Comparison of ENCODE assay signal across 1 cellular context in the genomic region with DNA sequence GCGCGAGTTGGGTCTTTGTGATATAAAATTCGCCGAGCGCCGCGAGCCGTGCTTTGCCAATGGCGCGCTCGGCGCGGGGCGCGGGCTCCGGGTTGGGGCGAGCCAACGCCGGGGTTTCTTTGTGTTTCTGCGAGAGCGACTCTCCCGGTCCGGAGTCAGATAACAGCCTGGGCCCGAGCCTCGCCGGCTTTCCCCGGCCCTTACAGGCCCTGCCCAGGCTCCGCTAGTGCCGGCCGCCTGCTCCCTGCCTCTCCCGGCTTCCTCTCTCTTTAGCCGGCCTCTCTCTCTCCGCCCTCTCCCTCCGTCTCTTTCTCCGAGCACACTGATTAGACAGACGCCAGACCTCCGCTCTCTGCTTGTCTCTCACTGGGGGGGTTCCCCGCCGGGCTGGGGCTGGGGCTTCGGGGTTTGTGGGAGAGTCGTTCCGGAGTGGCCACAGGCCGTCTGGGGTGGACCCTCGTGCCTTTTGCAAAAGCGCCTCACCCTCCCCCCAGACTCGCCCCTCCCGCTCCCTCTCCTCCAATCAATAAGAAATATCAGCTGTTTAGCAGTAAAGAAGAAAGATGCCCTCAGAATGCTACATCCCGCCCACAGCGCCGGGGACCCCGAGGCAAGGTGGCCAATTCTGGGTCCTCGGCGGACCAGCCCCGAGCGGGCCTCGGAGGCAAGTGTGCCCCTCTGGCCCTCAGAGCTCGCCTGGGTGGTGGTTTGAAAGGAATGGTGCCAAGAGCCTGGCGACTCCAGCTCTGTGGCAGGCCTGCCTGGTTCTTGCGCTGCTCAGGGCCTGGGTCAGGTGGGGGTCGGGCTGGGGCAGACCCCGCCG.
A peak's percentile ranks its signal among the peaks of the same experiment; 100 is the strongest.
TF ChIP-seq lines count a peak whose summit lies in the region.

No MANE protein-coding gene starts in this region.

TF ChIP-seq in K562, 482 proteins besides CTCF, POLR2A, EP300 and RAD21 (continued from another document):
- TF ChIP-seq, protein P1, sequence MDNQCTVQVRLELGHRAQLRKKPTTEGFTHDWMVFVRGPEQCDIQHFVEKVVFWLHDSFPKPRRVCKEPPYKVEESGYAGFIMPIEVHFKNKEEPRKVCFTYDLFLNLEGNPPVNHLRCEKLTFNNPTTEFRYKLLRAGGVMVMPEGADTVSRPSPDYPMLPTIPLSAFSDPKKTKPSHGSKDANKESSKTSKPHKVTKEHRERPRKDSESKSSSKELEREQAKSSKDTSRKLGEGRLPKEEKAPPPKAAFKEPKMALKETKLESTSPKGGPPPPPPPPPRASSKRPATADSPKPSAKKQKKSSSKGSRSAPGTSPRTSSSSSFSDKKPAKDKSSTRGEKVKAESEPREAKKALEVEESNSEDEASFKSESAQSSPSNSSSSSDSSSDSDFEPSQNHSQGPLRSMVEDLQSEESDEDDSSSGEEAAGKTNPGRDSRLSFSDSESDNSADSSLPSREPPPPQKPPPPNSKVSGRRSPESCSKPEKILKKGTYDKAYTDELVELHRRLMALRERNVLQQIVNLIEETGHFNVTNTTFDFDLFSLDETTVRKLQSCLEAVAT (IDR thresholded peaks at IDR 0.05), result 0 out of 4 replicates have a peak, but pooled peaks of 1 of the 2 experiments have one; percentile 53
- TF ChIP-seq RBM22 (IDR thresholded peaks at IDR 0.05; ENCODE audit: low read depth, low read length, poor library complexity, severe bottlenecking), result peak; percentile 42
- TF ChIP-seq TRIM25 (IDR thresholded peaks at IDR 0.05; ENCODE audit: borderline replicate concordance), result no peak
- peak; percentile 60 for TF ChIP-seq PCBP1 (IDR thresholded peaks at IDR 0.05; ENCODE audit: low read depth, low read length, poor library complexity, severe bottlenecking)
- no peak for TF ChIP-seq ZNF561 (CRISPR knock-in tag; conservative IDR thresholded peaks at IDR 0.05)
- TF ChIP-seq RNF219 (CRISPR knock-in tag; IDR thresholded peaks at IDR 0.05), result no peak
- no peak for TF ChIP-seq BRCA1 (IDR thresholded peaks at IDR 0.05)
- TF ChIP-seq BRCA1 (CRISPR knock-in tag; IDR thresholded peaks at IDR 0.05), result no peak
- TF ChIP-seq BCOR (IDR thresholded peaks at IDR 0.05), result peak; percentile 18; the same call in 1 of the 2 replicates
- TF ChIP-seq, protein P2, sequence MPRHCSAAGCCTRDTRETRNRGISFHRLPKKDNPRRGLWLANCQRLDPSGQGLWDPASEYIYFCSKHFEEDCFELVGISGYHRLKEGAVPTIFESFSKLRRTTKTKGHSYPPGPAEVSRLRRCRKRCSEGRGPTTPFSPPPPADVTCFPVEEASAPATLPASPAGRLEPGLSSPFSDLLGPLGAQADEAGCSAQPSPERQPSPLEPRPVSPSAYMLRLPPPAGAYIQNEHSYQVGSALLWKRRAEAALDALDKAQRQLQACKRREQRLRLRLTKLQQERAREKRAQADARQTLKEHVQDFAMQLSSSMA (CRISPR knock-in tag; IDR thresholded peaks at IDR 0.05), result no peak
- TF ChIP-seq JUNB (CRISPR knock-in tag; conservative IDR thresholded peaks at IDR 0.05), result no peak
- TF ChIP-seq, protein P3, sequence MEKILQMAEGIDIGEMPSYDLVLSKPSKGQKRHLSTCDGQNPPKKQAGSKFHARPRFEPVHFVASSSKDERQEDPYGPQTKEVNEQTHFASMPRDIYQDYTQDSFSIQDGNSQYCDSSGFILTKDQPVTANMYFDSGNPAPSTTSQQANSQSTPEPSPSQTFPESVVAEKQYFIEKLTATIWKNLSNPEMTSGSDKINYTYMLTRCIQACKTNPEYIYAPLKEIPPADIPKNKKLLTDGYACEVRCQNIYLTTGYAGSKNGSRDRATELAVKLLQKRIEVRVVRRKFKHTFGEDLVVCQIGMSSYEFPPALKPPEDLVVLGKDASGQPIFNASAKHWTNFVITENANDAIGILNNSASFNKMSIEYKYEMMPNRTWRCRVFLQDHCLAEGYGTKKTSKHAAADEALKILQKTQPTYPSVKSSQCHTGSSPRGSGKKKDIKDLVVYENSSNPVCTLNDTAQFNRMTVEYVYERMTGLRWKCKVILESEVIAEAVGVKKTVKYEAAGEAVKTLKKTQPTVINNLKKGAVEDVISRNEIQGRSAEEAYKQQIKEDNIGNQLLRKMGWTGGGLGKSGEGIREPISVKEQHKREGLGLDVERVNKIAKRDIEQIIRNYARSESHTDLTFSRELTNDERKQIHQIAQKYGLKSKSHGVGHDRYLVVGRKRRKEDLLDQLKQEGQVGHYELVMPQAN (IDR thresholded peaks at IDR 0.05; ENCODE audit: borderline replicate concordance), result no peak
- TF ChIP-seq FOSL1 (tag; conservative IDR thresholded peaks at IDR 0.05), result no peak
- no peak for TF ChIP-seq ZNF79 (CRISPR knock-in tag; IDR thresholded peaks at IDR 0.05; ENCODE audit: low read depth)
